ENCODE assay signal across 1 cellular context in genomic region chr14:24414077-24414476, GRCh38.
TF ChIP-seq lines count a peak whose summit lies in the region.

No MANE protein-coding gene starts in this region.

TF ChIP-seq in K562, 482 proteins besides CTCF, POLR2A, EP300 and RAD21:
- TF ChIP-seq CHCHD3 (CRISPR knock-in tag; IDR thresholded peaks at IDR 0.05) (no peak), ZFP36 (IDR thresholded peaks at IDR 0.05; ENCODE audit: low read depth, low read length, partially characterized antibody) (no peak), FOSL1 (tag; conservative IDR thresholded peaks at IDR 0.05) (peak; percentile 44; the same call in 1 of the 2 replicates), SRSF9 (IDR thresholded peaks at IDR 0.05; ENCODE audit: borderline replicate concordance, low read depth, low read length) (no peak), ATF3 (IDR thresholded peaks at IDR 0.05) (peak; percentile 8; the same call in 1 of the 2 replicates), ATF3 (CRISPR knock-in tag; conservative IDR thresholded peaks at IDR 0.05) (no peak), PKNOX1 (IDR thresholded peaks at IDR 0.05) (peak; percentile 66), NFIX (CRISPR knock-in tag; IDR thresholded peaks at IDR 0.05; ENCODE audit: low read depth) (no peak), ZC3H8 (IDR thresholded peaks at IDR 0.05) (no peak), ZNF449 (CRISPR knock-in tag; IDR thresholded peaks at IDR 0.05) (no peak), KDM2B (CRISPR knock-in tag; IDR thresholded peaks at IDR 0.05) (no peak), TAL1 (IDR thresholded peaks at IDR 0.05) (no peak), ATF2 (CRISPR knock-in tag; IDR thresholded peaks at IDR 0.05) (no peak), CBFB (CRISPR knock-in tag; IDR thresholded peaks at IDR 0.05) (no peak), NR2F6 (CRISPR knock-in tag; IDR thresholded peaks at IDR 0.05) (no peak), TCF15 (CRISPR knock-in tag; IDR thresholded peaks at IDR 0.05) (no peak), GABPA (tag; conservative IDR thresholded peaks at IDR 0.05; ENCODE audit: low read depth) (no peak), NR2C2 (CRISPR knock-in tag; IDR thresholded peaks at IDR 0.05) (no peak), NR2C2 (tag; IDR thresholded peaks at IDR 0.05) (no peak), PHF21A (IDR thresholded peaks at IDR 0.05; ENCODE audit: borderline replicate concordance, low read depth) (no peak), CTCFL (IDR thresholded peaks at IDR 0.05; ENCODE audit: borderline replicate concordance, insufficient read depth, low read depth, low read length, poor library complexity, severe bottlenecking) (no peak), MLX (CRISPR knock-in tag; conservative IDR thresholded peaks at IDR 0.05) (no peak), CBFA2T2 (conservative IDR thresholded peaks at IDR 0.05) (no peak), ZNF584 (CRISPR knock-in tag; IDR thresholded peaks at IDR 0.05; ENCODE audit: low read depth) (no peak), ZNF79 (CRISPR knock-in tag; IDR thresholded peaks at IDR 0.05; ENCODE audit: low read depth) (no peak), KDM4B (IDR thresholded peaks at IDR 0.05; ENCODE audit: borderline replicate concordance in 2 of 2, low read depth in 1 of 2) (no peak), TCF7 (IDR thresholded peaks at IDR 0.05; ENCODE audit: borderline replicate concordance) (no peak), RFX1 (IDR thresholded peaks at IDR 0.05) (no peak), ZNF780A (CRISPR knock-in tag; IDR thresholded peaks at IDR 0.05) (no peak), DPF2 (IDR thresholded peaks at IDR 0.05) (no peak), PPARD (CRISPR knock-in tag; IDR thresholded peaks at IDR 0.05) (no peak), SNIP1 (IDR thresholded peaks at IDR 0.05; ENCODE audit: low read depth) (no peak), ZNF232 (CRISPR knock-in tag; IDR thresholded peaks at IDR 0.05) (no peak), RFX5 (IDR thresholded peaks at IDR 0.05; ENCODE audit: low read depth, low read length) (no peak), NCOA4 (IDR thresholded peaks at IDR 0.05; ENCODE audit: partially characterized antibody) (no peak), RHOXF2B (CRISPR knock-in tag; conservative IDR thresholded peaks at IDR 0.05) (no peak), VEZF1 (CRISPR knock-in tag; IDR thresholded peaks at IDR 0.05) (peak; percentile 57), IRF2 (CRISPR knock-in tag; IDR thresholded peaks at IDR 0.05) (no peak), IRF9 (tag; IDR thresholded peaks at IDR 0.05) (no peak), MCM7 (IDR thresholded peaks at IDR 0.05) (no peak), ZNF384 (IDR thresholded peaks at IDR 0.05; ENCODE audit: low read depth, low read length) (no peak), MED1 (CRISPR knock-in tag; IDR thresholded peaks at IDR 0.05; ENCODE audit: borderline replicate concordance) (no peak), HMBOX1 (IDR thresholded peaks at IDR 0.05) (peak; percentile 80), POLR2G (IDR thresholded peaks at IDR 0.05; ENCODE audit: low read depth, low read length) (no peak), MEF2D (tag; conservative IDR thresholded peaks at IDR 0.05; ENCODE audit: low read depth) (no peak), ZNF511 (CRISPR knock-in tag; IDR thresholded peaks at IDR 0.05) (no peak), ZFP30 (CRISPR knock-in tag; IDR thresholded peaks at IDR 0.05; ENCODE audit: borderline replicate concordance) (no peak)
